21 cellular contexts compared by ENCODE assay signal in genomic region chr15:41556657-41557056, GRCh38. TPM values are rescaled to one million over a fixed set of nuclear protein-coding genes. Genes with fewer than 3 reads are reported as not detected.
DNase-seq lines count a peak whose midpoint lies in the region; ATAC-seq, FAIRE-seq and TF ChIP-seq lines count a peak whose summit lies in the region.
"Had no signal": no experiment of that assay in that cellular context is flagged by ENCODE, and none has a peak within 500 bp of the region (broad histone marks: within the 10 kb centered on the region; RNA-seq: fewer than 3 reads in every experiment).

No MANE protein-coding gene starts in this region.

- no peak overlapping the region for H3K4me3 Mint-ChIP-seq in activated T-helper 1 cell treated with anti-CD3 and anti-CD28 coated beads, Interleukin-12 subunit alpha, Interleukin-12 subunit beta, Interleukin-2, Interleukin-4 antibody, amounts not matched to agents 30 ng/mL and 10 ng/mL and 1 ng/mL, durations not matched to agents 14 hours and 24 hours and 36 hours

- H3F3A ChIP-seq in MM.1S (ENCODE audit: insufficient read depth, low read length), result peaks cover 9% of the 10 kb centered on the region

- H3K4me3 ChIP-seq in BLaER1 (no peak overlapping the region), MM.1S (ENCODE audit: low read length) (no peak overlapping the region)
- H3K4me3 ChIP-seq: A549 had no signal

- H3K27me3 ChIP-seq in BLaER1 (peaks cover 15% of the 10 kb centered on the region), MM.1S (replicated peaks; ENCODE audit: insufficient read depth, low read length) (no peaks in the 10 kb centered on the region)

- no peaks in the 10 kb centered on the region for H3K9me2 ChIP-seq in MM.1S (replicated peaks; ENCODE audit: insufficient read depth, low read length)

- H3K4me1 Mint-ChIP-seq in activated T-helper 1 cell treated with anti-CD3 and anti-CD28 coated beads, Interleukin-12 subunit alpha, Interleukin-12 subunit beta, Interleukin-2, Interleukin-4 antibody, amounts not matched to agents 30 ng/mL and 10 ng/mL and 1 ng/mL, durations not matched to agents 14 hours and 24 hours and 36 hours (ENCODE audit: low read depth), result peaks cover 19% of the 10 kb centered on the region

- no peaks in the 10 kb centered on the region for H3K9me3 Mint-ChIP-seq in activated T-helper 1 cell treated with anti-CD3 and anti-CD28 coated beads, Interleukin-12 subunit alpha, Interleukin-12 subunit beta, Interleukin-2, Interleukin-4 antibody, amounts not matched to agents 30 ng/mL and 10 ng/mL and 1 ng/mL, durations not matched to agents 14 hours and 24 hours and 36 hours
- H3K9me3 Mint-ChIP-seq: CD8-positive, alpha-beta memory T cell had no signal

- H3K27ac Mint-ChIP-seq in activated T-helper 1 cell treated with anti-CD3 and anti-CD28 coated beads, Interleukin-12 subunit alpha, Interleukin-12 subunit beta, Interleukin-2, Interleukin-4 antibody, amounts not matched to agents 30 ng/mL and 10 ng/mL and 1 ng/mL, durations not matched to agents 14 hours and 24 hours and 36 hours, result peak overlapping the region; percentile 10

- ATAC-seq in HG02870 (IDR thresholded peaks at IDR 0.05; ENCODE audit: unreplicated experiment), result no peak
- ATAC-seq: A549, SK-N-SH treated with all-trans-retinoic acid at 6 μM for 48 hours had no signal

- H3K4me2 ChIP-seq in BLaER1 (peak overlapping the region; percentile 99), MM.1S (ENCODE audit: low read depth, low read length) (no peak overlapping the region)
- H3K4me2 ChIP-seq: A549 had no signal

- intact Hi-C loops in activated T-helper 1 cell treated with anti-CD3 and anti-CD28 coated beads, Interleukin-12 subunit alpha, Interleukin-12 subunit beta, Interleukin-2, Interleukin-4 antibody, amounts not matched to agents 30 ng/mL and 10 ng/mL and 1 ng/mL, durations not matched to agents 14 hours and 24 hours and 36 hours (cut with micrococcal nuclease), result loop anchor here (1.0 to 5.0 kb wide), 5 partner anchors 64 to 255 kb away; partner anchors contain the start of genes ITPKA and MGA

- H3K36me3 Mint-ChIP-seq in activated T-helper 1 cell treated with anti-CD3 and anti-CD28 coated beads, Interleukin-12 subunit alpha, Interleukin-12 subunit beta, Interleukin-2, Interleukin-4 antibody, amounts not matched to agents 30 ng/mL and 10 ng/mL and 1 ng/mL, durations not matched to agents 14 hours and 24 hours and 36 hours (ENCODE audit: low read depth), result peaks cover 2% of the 10 kb centered on the region

- H3K9me3 ChIP-seq in BLaER1 (no peaks in the 10 kb centered on the region), MM.1S (replicated peaks; ENCODE audit: insufficient read depth, low read length) (no peaks in the 10 kb centered on the region)
- H3K9me3 ChIP-seq: A549 had no signal

- no peaks in the 10 kb centered on the region for H3K36me3 ChIP-seq in BLaER1
- no peaks in the 10 kb centered on the region for H3K36me3 ChIP-seq in MM.1S (replicated peaks; ENCODE audit: insufficient read depth, low read length)

- peaks cover 51% of the 10 kb centered on the region for H3K4me1 ChIP-seq in BLaER1
- peaks cover 9% of the 10 kb centered on the region for H3K4me1 ChIP-seq in MM.1S (ENCODE audit: low read length)

- peaks cover 5% of the 10 kb centered on the region; the same call in 1 of the 2 replicates for H3K79me2 ChIP-seq in MM.1S (ENCODE audit: low read length)

- H3K27ac ChIP-seq in BLaER1 (no peak overlapping the region), MM.1S (ENCODE audit: low read length) (no peak overlapping the region)
- H3K27ac ChIP-seq: A549, RWPE1 had no signal

- TF ChIP-seq CTCF in MM.1S (IDR thresholded peaks at IDR 0.05; ENCODE audit: low read length), result no peak

- FAIRE-seq in GM18507 (lab: Jason Lieb, UNC) (peak; percentile 15), RCC 7860 (lab: Jason Lieb, UNC) (no peak)
- FAIRE-seq: A549 had no signal

- H2AFZ ChIP-seq in MM.1S (ENCODE audit: low read length), result no peak overlapping the region

- no peak overlapping the region for H3K9ac ChIP-seq in BLaER1
- no peak overlapping the region for H3K9ac ChIP-seq in MM.1S (ENCODE audit: low read length)

- H3K27me3 Mint-ChIP-seq in activated T-helper 1 cell treated with anti-CD3 and anti-CD28 coated beads, Interleukin-12 subunit alpha, Interleukin-12 subunit beta, Interleukin-2, Interleukin-4 antibody, amounts not matched to agents 30 ng/mL and 10 ng/mL and 1 ng/mL, durations not matched to agents 14 hours and 24 hours and 36 hours (ENCODE audit: insufficient read depth), result peaks cover 43% of the 10 kb centered on the region

- H4K20me1 ChIP-seq in BLaER1, result peaks cover 11% of the 10 kb centered on the region; the same call in 1 of the 2 replicates
- H4K20me1 ChIP-seq in MM.1S (ENCODE audit: insufficient read depth, low read length), result no peaks in the 10 kb centered on the region

- no peak for DNase-seq in GM18507 (ENCODE audit: extremely low spot score, insufficient read length, low read depth)
- DNase-seq in NOMO-1 treated with dmso at 0.1 percent for 144 hours (lab: John Stamatoyannopoulos, UW; ENCODE audit: unreplicated experiment), result peak; percentile 29
- no peak for DNase-seq in activated T-helper 1 cell treated with anti-CD3 and anti-CD28 coated beads, Interleukin-12 subunit alpha, Interleukin-12 subunit beta, Interleukin-2, Interleukin-4 antibody, amounts not matched to agents 30 ng/mL and 10 ng/mL and 1 ng/mL, durations not matched to agents 14 hours and 24 hours and 36 hours (ENCODE audit: low spot score)
- no peak for DNase-seq in RCC 7860 (ENCODE audit: low spot score)
- no peak for DNase-seq in stimulated activated CD4-positive, alpha-beta T cell treated with anti-CD3 and anti-CD28 coated beads, Interleukin-2, amount 100 ng/mL, for 48 hours
- no peak for DNase-seq in MM.1S
- DNase-seq: CD8-positive, alpha-beta memory T cell; DMS 273 treated with DMSO at 0.1 percent for 48 hours; EL; H7; IMR-90; NCI-H1092 treated with DMSO at 0.1 percent for 48 hours; NCI-H187 treated with DMSO at 0.1 percent for 48 hours; NCI-H2171; NCI-H774; OCI-M1 had no signal

RNA-seq across cellular contexts. Expression of gene TYRO3, which starts 2.4 kb away (rescaled TPM):
- total RNA-seq in activated T-helper 1 cell treated with anti-CD3 and anti-CD28 coated beads, Interleukin-12 subunit alpha, Interleukin-12 subunit beta, Interleukin-2, Interleukin-4 antibody, amounts not matched to agents 30 ng/mL and 10 ng/mL and 1 ng/mL, durations not matched to agents 14 hours and 24 hours and 36 hours, result 2.6 and 3.0 TPM in 2 replicates

RNA-seq across cellular contexts. Expression of gene RPAP1, which starts 12.6 kb away (rescaled TPM):
- 52.4 and 58.1 TPM in 2 replicates for total RNA-seq in activated T-helper 1 cell treated with anti-CD3 and anti-CD28 coated beads, Interleukin-12 subunit alpha, Interleukin-12 subunit beta, Interleukin-2, Interleukin-4 antibody, amounts not matched to agents 30 ng/mL and 10 ng/mL and 1 ng/mL, durations not matched to agents 14 hours and 24 hours and 36 hours

RNA-seq across cellular contexts. Expression of gene LTK, which starts 43.0 kb away (rescaled TPM):
- total RNA-seq in activated T-helper 1 cell treated with anti-CD3 and anti-CD28 coated beads, Interleukin-12 subunit alpha, Interleukin-12 subunit beta, Interleukin-2, Interleukin-4 antibody, amounts not matched to agents 30 ng/mL and 10 ng/mL and 1 ng/mL, durations not matched to agents 14 hours and 24 hours and 36 hours, result 0.13 TPM in 1 of 2 replicates, not detected in the other
